ENCODE assay signal across 10 cellular contexts in genomic region chr22:49964136-49964492, GRCh38. TPM values are rescaled to one million over a fixed set of nuclear protein-coding genes. Genes with fewer than 3 reads are reported as not detected.
A peak's percentile ranks its signal among the peaks of the same experiment; 100 is the strongest.
DNase-seq lines count a peak whose midpoint lies in the region; ATAC-seq, FAIRE-seq and TF ChIP-seq lines count a peak whose summit lies in the region.
"Had no signal": no experiment of that assay in that cellular context is flagged by ENCODE, and none has a peak within 500 bp of the region (broad histone marks: within the 10 kb centered on the region; RNA-seq: fewer than 3 reads in every experiment).

No MANE protein-coding gene starts in this region.

- no peaks in the 10 kb centered on the region for H3K9me2 ChIP-seq in PC-3 (replicated peaks; ENCODE audit: low read length)

- H4K20me1 ChIP-seq in PC-3 (ENCODE audit: low read length) = peaks cover 25% of the 10 kb centered on the region

- no peak for TF ChIP-seq CTCF in pancreas (IDR thresholded peaks at IDR 0.05)
- TF ChIP-seq CTCF in PC-3 (conservative IDR thresholded peaks at IDR 0.05; ENCODE audit: low read depth, low read length) = no peak

- no peak overlapping the region for H3K27ac ChIP-seq in CD8-positive, alpha-beta memory T cell (ENCODE audit: low read depth, low read length)
- H3K27ac ChIP-seq in esophagus (ENCODE audit: low read depth in 2 of 2, low read length in 1 of 2) = peak overlapping the region; percentile 22 to 53
- H3K27ac ChIP-seq in pancreas = peak overlapping the region in 2 of 4 donors; percentile 87 to 95
- H3K27ac ChIP-seq in PC-3 (ENCODE audit: low read length) = no peak overlapping the region

- peaks cover 0 to 4% (median 0%) of the 10 kb centered on the region in 5 donors for H3K9me3 Mint-ChIP-seq in CD8-positive, alpha-beta memory T cell
- H3K9me3 Mint-ChIP-seq in T-helper 1 cell treated with Interleukin-12 subunit alpha and Interleukin-12 subunit beta and Interleukin-4 antibody, amounts not matched to agents 30 μg/mL and 1 μg/mL, for 36 hours = no peaks in the 10 kb centered on the region

- peaks cover 0 to 31% (median 4%) of the 10 kb centered on the region in 3 donors for H3K36me3 Mint-ChIP-seq in CD8-positive, alpha-beta memory T cell
- H3K36me3 Mint-ChIP-seq in T-helper 1 cell treated with Interleukin-12 subunit alpha and Interleukin-12 subunit beta and Interleukin-4 antibody, amounts not matched to agents 30 μg/mL and 1 μg/mL, for 36 hours (ENCODE audit: low read depth) = peaks cover 22% of the 10 kb centered on the region

- WGBS in esophagus, 2 donors = 48% methylated on average over 8 of the region's 8 CpGs
- 68 to 70% methylated on average over 8 of the region's 8 CpGs for WGBS in pancreas, 2 donors

- no peaks in the 10 kb centered on the region for H3K27me3 ChIP-seq in CD8-positive, alpha-beta memory T cell (ENCODE audit: insufficient read depth, low read length, poor library complexity, severe bottlenecking)
- H3K27me3 ChIP-seq in esophagus (ENCODE audit: control insufficient read depth in 1 of 2, insufficient read depth in 2 of 2, low read length in 2 of 2) (no peaks in the 10 kb centered on the region), pancreas (no peaks in the 10 kb centered on the region), PC-3 (ENCODE audit: low read length) (no peaks in the 10 kb centered on the region)

- peak in 4 of 5 donors; percentile 37 to 80 (median 63) for DNase-seq in CD8-positive, alpha-beta memory T cell
- DNase-seq in pancreas (peak in 5 of 6 donors; percentile 27 to 76 (median 55)), UCSD-AML1 (lab: John Stamatoyannopoulos, UW; ENCODE audit: unreplicated experiment) (no peak), NCI-H345 treated with DMSO at 0.1 percent for 48 hours (lab: John Stamatoyannopoulos, UW; ENCODE audit: unreplicated experiment) (no peak), PC-3 (no peak)

- no TSS peak for BruUV-seq in PC-3 (replicated peaks; lab: Mats Ljungman, UMichigan)

- H3K4me1 Mint-ChIP-seq in CD8-positive, alpha-beta memory T cell = peaks cover 8 to 44% (median 22%) of the 10 kb centered on the region in 3 donors
- peaks cover 19% of the 10 kb centered on the region for H3K4me1 Mint-ChIP-seq in T-helper 1 cell treated with Interleukin-12 subunit alpha and Interleukin-12 subunit beta and Interleukin-4 antibody, amounts not matched to agents 30 μg/mL and 1 μg/mL, for 36 hours (ENCODE audit: low read depth)

- H3F3A ChIP-seq in PC-3 (ENCODE audit: low read length, unreplicated experiment) = no peaks in the 10 kb centered on the region

- no peaks in the 10 kb centered on the region for H3K9me3 ChIP-seq in CD8-positive, alpha-beta memory T cell (ENCODE audit: low read length)
- H3K9me3 ChIP-seq in esophagus (ENCODE audit: control insufficient read depth in 2 of 2, insufficient read depth in 1 of 2, low read depth in 1 of 2, low read length in 1 of 2) (no peaks in the 10 kb centered on the region), pancreas (no peaks in the 10 kb centered on the region), PC-3 (ENCODE audit: low read length) (no peaks in the 10 kb centered on the region)

- CTCF ChIA-PET in CD8-positive, alpha-beta memory T cell (lab: Charles Lee) = no interaction called here
- CTCF ChIA-PET in PC-3 (lab: Charles Lee) = no interaction called here

- no peak for FAIRE-seq in pancreas (lab: Jason Lieb, UNC)

- H2AFZ ChIP-seq in PC-3 (ENCODE audit: low read length) = no peak overlapping the region

- no peak overlapping the region for H3K9ac ChIP-seq in PC-3 (ENCODE audit: low read length)

- H3K36me3 ChIP-seq in CD8-positive, alpha-beta memory T cell (ENCODE audit: insufficient read depth, low read length) = peaks cover 13% of the 10 kb centered on the region
- H3K36me3 ChIP-seq in esophagus (ENCODE audit: control insufficient read depth in 2 of 2, insufficient read depth in 2 of 2, low read length in 1 of 2) (peaks cover 10 to 34% of the 10 kb centered on the region in 2 donors), pancreas (peaks cover 0 to 19% (median 17%) of the 10 kb centered on the region in 3 donors), PC-3 (ENCODE audit: low read depth, low read length) (peaks cover 19% of the 10 kb centered on the region)

- no peak overlapping the region for H3K4me2 ChIP-seq in PC-3 (ENCODE audit: low read length)

- intact Hi-C loops in pancreas (cut with DNase I) (no loop called here), PC-3 (cut with micrococcal nuclease) (no loop called here)

- H3K27me3 Mint-ChIP-seq in CD8-positive, alpha-beta memory T cell = peaks cover 0 to 3% of the 10 kb centered on the region in 2 donors
- H3K27me3 Mint-ChIP-seq in T-helper 1 cell treated with Interleukin-12 subunit alpha and Interleukin-12 subunit beta and Interleukin-4 antibody, amounts not matched to agents 30 μg/mL and 1 μg/mL, for 36 hours (ENCODE audit: low read depth) = no peaks in the 10 kb centered on the region

- no peak overlapping the region for H3K4me3 ChIP-seq in CD8-positive, alpha-beta memory T cell (ENCODE audit: low read length)
- H3K4me3 ChIP-seq in esophagus (ENCODE audit: low read depth in 1 of 2, low read length in 2 of 2) (peak overlapping the region; percentile 31 to 87), pancreas (peak overlapping the region in 2 of 4 donors; percentile 91 to 94), PC-3 (ENCODE audit: low read length) (no peak overlapping the region)

- peak overlapping the region; percentile 83 to 99 (median 93) for H3K27ac Mint-ChIP-seq in CD8-positive, alpha-beta memory T cell
- H3K27ac Mint-ChIP-seq in T-helper 1 cell treated with Interleukin-12 subunit alpha and Interleukin-12 subunit beta and Interleukin-4 antibody, amounts not matched to agents 30 μg/mL and 1 μg/mL, for 36 hours = peak overlapping the region; percentile 82

- peak overlapping the region; percentile 62 to 97 (median 77) for H3K4me3 Mint-ChIP-seq in CD8-positive, alpha-beta memory T cell
- H3K4me3 Mint-ChIP-seq in T-helper 1 cell treated with Interleukin-12 subunit alpha and Interleukin-12 subunit beta and Interleukin-4 antibody, amounts not matched to agents 30 μg/mL and 1 μg/mL, for 36 hours = peak overlapping the region; percentile 76

- peaks cover 34% of the 10 kb centered on the region for H3K79me2 ChIP-seq in PC-3 (ENCODE audit: low read length)

- ATAC-seq in pancreas = no peak
- no peak for ATAC-seq in GM19351 (IDR thresholded peaks at IDR 0.05; ENCODE audit: unreplicated experiment)
- no peak for ATAC-seq in PC-3
- ATAC-seq: activated CD4-positive, CD25-positive, alpha-beta regulatory T cell treated with anti-CD3 and anti-CD28 coated beads, Interleukin-2, amount 50 U/mL, for 24 hours had no signal

- peaks cover 36% of the 10 kb centered on the region for H3K4me1 ChIP-seq in CD8-positive, alpha-beta memory T cell (ENCODE audit: insufficient read depth, low read length)
- H3K4me1 ChIP-seq in esophagus (ENCODE audit: control insufficient read depth in 2 of 2, insufficient read depth in 2 of 2, low read length in 1 of 2) = peaks cover 0 to 24% of the 10 kb centered on the region in 2 donors
- H3K4me1 ChIP-seq in pancreas = peaks cover 16 to 49% (median 18%) of the 10 kb centered on the region in 3 donors
- peaks cover 21% of the 10 kb centered on the region for H3K4me1 ChIP-seq in PC-3 (ENCODE audit: insufficient read depth, low read length)

- POLR2A ChIA-PET in CD8-positive, alpha-beta memory T cell (lab: Charles Lee) = no interaction called here
- POLR2A ChIA-PET in PC-3 (lab: Charles Lee; ENCODE audit: unreplicated experiment) = no interaction called here

RNA-seq across cellular contexts. Expression of gene PIM3, which starts 3.5 kb away (rescaled TPM):
- total RNA-seq in CD8-positive, alpha-beta memory T cell = 100 to 1,000 TPM; 202 to 227 TPM
- polyA plus RNA-seq in CD8-positive, alpha-beta memory T cell = 39.3 TPM
- polyA plus RNA-seq in esophagus (10 to 100 TPM; 33.8 to 43.4 TPM), pancreas (10 to 100 TPM; 55.3 to 82.7 TPM)
- total RNA-seq in pancreas (10 to 100 TPM; 25.8 to 90.1 (median 33.1) TPM), PC-3 (2014; rRNA removed) (61.7 and 72.8 TPM in 2 replicates)

RNA-seq across cellular contexts. Expression of gene CRELD2, which starts 45.7 kb away (rescaled TPM):
- total RNA-seq in CD8-positive, alpha-beta memory T cell = 10 to 100 TPM; 49.4 to 50.7 TPM
- polyA plus RNA-seq in CD8-positive, alpha-beta memory T cell = 53.2 TPM
- polyA plus RNA-seq in esophagus (10 to 100 TPM; 16.1 to 31.2 TPM), pancreas (10 to 100 TPM; 51.1 to 56.4 TPM)
- total RNA-seq in pancreas (10 to 100 TPM; 37.2 to 61.9 (median 54.1) TPM), PC-3 (2014; rRNA removed) (71.3 and 85.6 TPM in 2 replicates)

RNA-seq across cellular contexts. Expression of gene ALG12, which starts 45.9 kb away (rescaled TPM):
- 10 to 100 TPM; 21.0 TPM for total RNA-seq in CD8-positive, alpha-beta memory T cell
- 21.8 TPM for polyA plus RNA-seq in CD8-positive, alpha-beta memory T cell
- 1 to 10 TPM; 8.6 TPM for polyA plus RNA-seq in esophagus
- 10 to 100 TPM in 4 of 6 donors, 1 to 10 TPM in 2; 7.4 to 13.1 (median 12.1) TPM for total RNA-seq in pancreas
- polyA plus RNA-seq in pancreas = 1 to 10 TPM; 7.1 to 8.6 TPM
- total RNA-seq in PC-3 (2014; rRNA removed) = 10.7 and 12.1 TPM in 2 replicates

RNA-seq across cellular contexts. Expression of gene IL17REL, which starts 48.5 kb away (rescaled TPM):
- under 1 TPM; 0.20 to 0.29 TPM for total RNA-seq in CD8-positive, alpha-beta memory T cell
- not detected for polyA plus RNA-seq in CD8-positive, alpha-beta memory T cell
- polyA plus RNA-seq in esophagus = not detected
- not detected for total RNA-seq in pancreas
- polyA plus RNA-seq in pancreas = not detected
- total RNA-seq in PC-3 (2014; rRNA removed) = 0.04 TPM in 1 of 2 replicates, not detected in the other
- total RNA-seq: glomerular endothelial cell had no signal

Comparison
In these comparisons a context has a peak if more than half of its experiments do, and no peak if none do; other contexts are left out.
1. DNase-seq: peak in CD8-positive, alpha-beta memory T cell (4 of 5) and pancreas (5 of 6); none in UCSD-AML1 (single experiment), NCI-H345 treated with DMSO at 0.1 percent for 48 hours (single experiment) and PC-3 (single experiment).
2. H3K27ac ChIP-seq: peak in esophagus (2 of 2); none in CD8-positive, alpha-beta memory T cell (single experiment) and PC-3 (single experiment).
3. H3K4me3 ChIP-seq: peak in esophagus (2 of 2); none in CD8-positive, alpha-beta memory T cell (single experiment) and PC-3 (single experiment).